ENCODE assay signal across 8 cellular contexts in the genomic region with DNA sequence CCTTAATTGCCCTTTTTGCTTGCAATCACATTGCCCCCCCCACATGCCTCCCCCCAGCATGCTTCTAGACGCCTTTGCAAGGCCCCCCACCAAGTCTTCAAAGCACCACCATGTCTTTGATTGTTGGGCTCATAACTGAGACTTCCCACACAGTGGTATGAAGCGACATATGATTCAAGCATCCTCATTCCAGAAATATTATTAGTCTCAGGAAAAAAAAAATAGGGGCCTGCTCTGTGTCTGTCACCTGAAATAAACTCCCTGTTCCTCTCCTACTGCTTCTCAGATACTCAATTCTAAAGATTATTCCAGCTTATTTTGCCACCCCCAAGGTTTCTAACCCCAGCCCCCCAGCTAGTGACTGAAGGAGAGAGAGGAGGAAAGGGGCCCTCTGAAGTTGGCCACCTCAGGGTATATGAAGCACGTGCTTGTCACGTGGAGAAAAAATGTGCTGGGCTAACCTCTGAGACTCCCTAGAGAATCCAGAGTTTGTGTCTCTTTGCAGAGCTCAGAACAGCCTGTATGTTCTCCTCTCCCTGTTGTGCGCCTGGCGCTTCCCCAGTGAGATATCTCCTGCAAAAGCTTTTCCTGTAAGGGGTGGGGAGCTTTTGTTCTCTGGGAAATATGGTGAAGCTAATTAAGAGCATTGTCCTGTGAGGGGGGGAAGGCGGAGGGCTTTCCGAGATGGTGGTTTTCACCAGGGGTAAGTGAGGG. TPM values are rescaled to one million over a fixed set of nuclear protein-coding genes. Genes with fewer than 3 reads are reported as not detected.
DNase-seq lines count a peak whose midpoint lies in the region; ATAC-seq, FAIRE-seq and TF ChIP-seq lines count a peak whose summit lies in the region.

No MANE protein-coding gene starts in this region.

- H3K27ac ChIP-seq in GM12878 (ENCODE audit: control insufficient read depth, insufficient read depth) (no peak overlapping the region), right atrium auricular region (peak overlapping the region; percentile 83 to 86), gastrocnemius medialis (peak overlapping the region; percentile 63 to 78 (median 71))

- in situ Hi-C loops in GM12878 (cut with MboI) (no loop called here), gastrocnemius medialis (cut with MboI; ENCODE audit: low sequenced_read_pairs in 4 of 4) (loop anchor here in 1 of 4 donors (5.0 kb wide), 1 partner anchor 101 kb away; no protein-coding TSS in a partner anchor)

- H3K36me3 ChIP-seq in GM12878 (ENCODE audit: control insufficient read depth in 2 of 2, insufficient read depth in 2 of 2, low read length in 1 of 2) (no peaks in the 10 kb centered on the region), right atrium auricular region (no peaks in the 10 kb centered on the region), gastrocnemius medialis (no peaks in the 10 kb centered on the region)

- no peak overlapping the region for H2AFZ ChIP-seq in GM12878 (ENCODE audit: control insufficient read depth, low read depth, low read length)

- POLR2A ChIA-PET in GM12878 (lab: Charles Lee), result no interaction called here

- TF ChIP-seq POLR2A in GM12878 (IDR thresholded peaks at IDR 0.05; ENCODE audit: low read depth, low read length) (no peak), gastrocnemius medialis (IDR thresholded peaks at IDR 0.05) (no peak)

- no peaks in the 10 kb centered on the region for H4K20me1 ChIP-seq in GM12878 (ENCODE audit: control insufficient read depth, insufficient read depth)

- no peak overlapping the region for H3K9ac ChIP-seq in GM12878 (ENCODE audit: control insufficient read depth, insufficient read depth, low read length)

- RAD21 ChIA-PET in GM12878 (lab: Charles Lee; ENCODE audit: unreplicated experiment), result interaction anchor here (3.2 kb wide), 1 partner anchor 131 kb away, joined by 40 read pairs; no protein-coding TSS in a partner anchor

- no peak for FAIRE-seq in GM12878 (lab: Jason Lieb, UNC)

- 37% methylated on average over 8 of the region's 8 CpGs for WGBS in GM12878 (ENCODE audit: insufficient coverage, insufficient replicate concordance, low lambda C conversion rate, missing lambda C conversion rate)

- ATAC-seq in GM12878 (no peak), gastrocnemius medialis (peak; percentile 64 to 79), GM21529 (IDR thresholded peaks at IDR 0.05; ENCODE audit: unreplicated experiment) (no peak), HG03045 (IDR thresholded peaks at IDR 0.05; ENCODE audit: unreplicated experiment) (no peak)

- TF ChIP-seq CTCF in GM12878 (IDR thresholded peaks at IDR 0.05 in 2 of 3, conservative IDR thresholded peaks at IDR 0.05 in 1 of 3; ENCODE audit: control insufficient read depth in 2 of 3, extremely low read depth in 1 of 3, insufficient read depth in 1 of 3, low read depth in 3 of 3, low read length in 3 of 3) (no peak), right atrium auricular region (IDR thresholded peaks at IDR 0.05) (no peak), gastrocnemius medialis (IDR thresholded peaks at IDR 0.05 in 4 of 5, conservative IDR thresholded peaks at IDR 0.05 in 1 of 5) (no peak)

- CTCF ChIA-PET in GM12878 (lab: Yijun Ruan, JAX), result interaction anchor here (1.2 to 5.8 kb wide), 3 partner anchors 9 to 132 kb away, joined by 4 to 54 read pairs (median 9); no protein-coding TSS in a partner anchor

- H3K27me3 ChIP-seq in GM12878 (replicated peaks in 1 of 2; ENCODE audit: control insufficient read depth in 2 of 2, insufficient read depth in 2 of 2, low read length in 1 of 2) (no peaks in the 10 kb centered on the region; a peak in 1 of 4 replicates), right atrium auricular region (no peaks in the 10 kb centered on the region), gastrocnemius medialis (no peaks in the 10 kb centered on the region)

- BruUV-seq in GM12878 (replicated peaks; lab: Mats Ljungman, UMichigan), result no TSS peak

- TF ChIP-seq EP300 in GM12878 (IDR thresholded peaks at IDR 0.05; ENCODE audit: borderline replicate concordance in 1 of 2, control insufficient read depth in 1 of 2, low read depth in 2 of 2, low read length in 2 of 2), result no peak

- intact Hi-C loops in GM12878 (cut with micrococcal nuclease; ENCODE audit: unreplicated experiment), result no loop called here
- intact Hi-C loops in gastrocnemius medialis (cut with DNase I; ENCODE audit: low total_unique reads), result loop anchor here (2.0 to 10.0 kb wide), 3 partner anchors 27 to 217 kb away; partner anchors contain the start of gene RASAL2

- H3K4me2 ChIP-seq in GM12878 (ENCODE audit: control insufficient read depth, insufficient read depth), result no peak overlapping the region

- DNase-seq in HCEC 1CT, result peak; percentile 74
- DNase-seq in GM12878 (ENCODE audit: low read depth, low spot score), result no peak
- DNase-seq in right atrium auricular region (ENCODE audit: low spot score), result peak; percentile 76
- peak; percentile 15 to 16 for DNase-seq in gastrocnemius medialis
- DNase-seq in amniotic stem cell (lab: John Stamatoyannopoulos, UW), result no peak
- no peak for DNase-seq in activated naive CD4-positive, alpha-beta T cell treated with anti-CD3 and anti-CD28 coated beads, Interleukin-2, amount 50 U/mL, for 16 hours

- peaks cover 9% of the 10 kb centered on the region for H3K4me1 ChIP-seq in GM12878 (ENCODE audit: control insufficient read depth, insufficient read depth, low read length)
- H3K4me1 ChIP-seq in right atrium auricular region, result peaks cover 0 to 71% of the 10 kb centered on the region in 2 donors
- H3K4me1 ChIP-seq in gastrocnemius medialis, result peaks cover 32 to 67% of the 10 kb centered on the region in 2 donors

- H3K4me3 ChIP-seq in GM12878, result no peak overlapping the region
- peak overlapping the region in 1 of 2 donors; percentile 27 for H3K4me3 ChIP-seq in right atrium auricular region
- peak overlapping the region in 2 of 4 donors; percentile 5 to 23 for H3K4me3 ChIP-seq in gastrocnemius medialis

- SMC1A ChIA-PET in GM12878 (lab: Charles Lee; ENCODE audit: uncharacterized antibody, unreplicated experiment), result interaction anchor here (0.6 to 1.4 kb wide), 3 partner anchors 11 to 134 kb away, joined by 3 to 4 read pairs (median 3); no protein-coding TSS in a partner anchor

- no peaks in the 10 kb centered on the region for H3K79me2 ChIP-seq in GM12878 (ENCODE audit: control insufficient read depth, insufficient read depth, low read length)

- no peak for TF ChIP-seq RAD21 in GM12878 (IDR thresholded peaks at IDR 0.05; ENCODE audit: insufficient read depth, low read depth, low read length)

- no peaks in the 10 kb centered on the region for H3K9me3 ChIP-seq in GM12878 (replicated peaks; ENCODE audit: control insufficient read depth, insufficient read depth, low read length)
- no peaks in the 10 kb centered on the region for H3K9me3 ChIP-seq in right atrium auricular region
- no peaks in the 10 kb centered on the region for H3K9me3 ChIP-seq in gastrocnemius medialis

TF ChIP-seq in GM12878, 131 proteins besides CTCF, POLR2A, EP300 and RAD21:
- TF ChIP-seq BHLHE40 (IDR thresholded peaks at IDR 0.05; ENCODE audit: borderline replicate concordance in 1 of 2, low read depth in 2 of 2, low read length in 1 of 2) (peak in 1 of 2 experiments; percentile 69; a peak in 1 of 4 replicates), BRCA1 (IDR thresholded peaks at IDR 0.05; ENCODE audit: low read depth, low read length) (no peak), RAD51 (IDR thresholded peaks at IDR 0.05) (peak; percentile 36; the same call in 1 of the 2 replicates), FOXM1 (IDR thresholded peaks at IDR 0.05; ENCODE audit: low read depth, low read length) (no peak), MYC (IDR thresholded peaks at IDR 0.05; ENCODE audit: insufficient read depth, insufficient read length, insufficient replicate concordance, low read length, severe bottlenecking) (no peak), BCL11A (IDR thresholded peaks at IDR 0.05; ENCODE audit: low read depth, low read length) (no peak), ZNF622 (IDR thresholded peaks at IDR 0.05) (no peak)

RNA-seq across cellular contexts. Expression of gene RASAL2, which starts 35.9 kb away (rescaled TPM):
- total RNA-seq in GM12878 (2013; cell fraction: nucleolus; rRNA removed), result 34.4 and 37.5 TPM in 2 replicates
- total RNA-seq in GM12878 (2014; rRNA removed) (0.45 and 0.54 TPM in 2 replicates), GM12878 (2014; rRNA removed; fragmentation: Illumina TruSeq; extraction: Trizol) (0.13 and 0.14 TPM in 2 replicates), GM12878 (2021) (0.21 and 0.61 TPM in 2 replicates), right atrium auricular region (10 to 100 TPM; 34.1 to 44.7 TPM), gastrocnemius medialis (10 to 100 TPM in 1 of 4 donors, 1 to 10 TPM in 3; 7.6 to 13.4 (median 8.8) TPM)
- polyA plus RNA-seq in GM12878 (2011; ENCODE audit: low read depth), result 0.20 TPM
- polyA plus RNA-seq in GM12878 (2011; rRNA removed) (6.9 and 7.5 TPM in 2 replicates), GM12878 (2014; fragmentation: Illumina TruSeq; extraction: Trizol) (0.16 and 0.21 TPM in 2 replicates), GM12878 (2014; fragmentation: Nextera tagmentation; extraction: Ambion mirVana) (under 1 TPM; 0.02 to 0.05 TPM), GM12878 (2014; rRNA removed) (0.11 and 0.17 TPM in 2 replicates), GM12878 (2016; fragmentation: Nextera tagmentation; extraction: Ambion mirVana) (under 1 TPM in 1 of 2 experiments, not detected in 1; 0.08 TPM)
- 5.8 and 6.3 TPM in 2 replicates for polyA plus RNA-seq in GM12878 (2011; cell fraction: cytosol; rRNA removed)
- polyA plus RNA-seq in GM12878 (2011; cell fraction: nucleus; rRNA removed), result 15.5 and 17.4 TPM in 2 replicates
- polyA plus RNA-seq in GM12878 (2012), result 0.04 and 0.06 TPM in 2 replicates
- 16.6 and 21.6 TPM in 2 replicates for polyA minus RNA-seq in GM12878 (2011; rRNA and poly(A)+ RNA removed)
- 4.5 and 5.4 TPM in 2 replicates for polyA minus RNA-seq in GM12878 (2011; cell fraction: cytosol; rRNA and poly(A)+ RNA removed)
- polyA minus RNA-seq in GM12878 (2011; cell fraction: nucleus; rRNA and poly(A)+ RNA removed), result 13.9 and 28.9 TPM in 2 replicates

Comparison
In these comparisons a context has a peak if more than half of its experiments do, and no peak if none do; other contexts are left out.
1. DNase-seq: peak in HCEC 1CT (single experiment), right atrium auricular region (single experiment) and gastrocnemius medialis (2 of 2); none in GM12878 (single experiment), amniotic stem cell (single experiment) and activated naive CD4-positive, alpha-beta T cell treated with anti-CD3 and anti-CD28 coated beads, Interleukin-2, amount 50 U/mL, for 16 hours (single experiment).
2. ATAC-seq: peak in gastrocnemius medialis (2 of 2); none in GM12878 (single experiment), GM21529 (single experiment) and HG03045 (single experiment).